Comparison of ENCODE assay signal across 10 cellular contexts in the genomic region with DNA sequence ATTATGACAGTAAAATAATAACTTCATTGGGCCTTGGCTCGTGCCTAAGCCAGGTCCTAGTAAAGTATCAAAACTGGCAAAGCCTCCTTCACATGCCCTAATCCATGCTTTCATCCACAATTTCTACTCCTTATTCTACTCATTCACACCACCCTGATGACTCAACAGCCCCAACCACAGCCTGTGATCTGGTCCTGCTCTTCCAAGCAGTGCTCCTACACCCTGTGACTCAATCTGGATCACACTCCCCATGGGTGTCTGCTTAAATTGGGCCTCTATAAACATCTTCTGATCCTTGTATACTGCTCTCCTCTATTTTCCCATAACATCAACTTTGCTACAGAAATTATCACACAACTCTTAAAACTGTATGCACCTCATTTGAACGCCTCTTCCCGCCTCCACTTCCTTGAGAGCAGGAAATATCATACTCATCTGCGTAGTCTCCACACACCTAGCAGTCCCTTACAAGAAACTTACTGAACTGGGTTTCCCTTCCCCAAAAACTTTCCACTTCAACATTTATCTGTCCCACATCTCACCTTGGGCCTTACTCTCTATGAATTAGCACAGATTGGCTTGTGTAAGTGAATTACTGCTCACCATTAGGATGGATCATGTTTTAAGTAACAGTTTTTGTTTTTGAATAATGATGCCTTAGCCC. TPM values are rescaled to one million over a fixed set of nuclear protein-coding genes. Genes with fewer than 3 reads are reported as not detected.
A peak's percentile ranks its signal among the peaks of the same experiment; 100 is the strongest.
DNase-seq lines count a peak whose midpoint lies in the region; ATAC-seq and TF ChIP-seq lines count a peak whose summit lies in the region.
"Had no signal": no experiment of that assay in that cellular context is flagged by ENCODE, and none has a peak within 500 bp of the region (broad histone marks: within the 10 kb centered on the region; RNA-seq: fewer than 3 reads in every experiment).

No MANE protein-coding gene starts in this region.

- no peak overlapping the region for H3K9ac ChIP-seq in endodermal cell (ENCODE audit: extremely low read depth, low read length, poor library complexity, severe bottlenecking)

- H3K36me3 ChIP-seq in endodermal cell (ENCODE audit: control insufficient read depth, insufficient read depth, low read length): peaks cover 89% of the 10 kb centered on the region
- peaks cover 21% of the 10 kb centered on the region for H3K36me3 ChIP-seq in H7 (replicated peaks; ENCODE audit: control insufficient read depth, insufficient read depth, low read length)

- ATAC-seq in stimulated activated naive B cell treated with anti-CD40 and anti-IgM and Interleukin-4, amounts not matched to agents 10 μg/mL and 1 μg/mL and 100 μg/mL, for 72 hours (replicated peaks): peak; percentile 86 to 91
- no peak for ATAC-seq in left ventricle myocardium superior

- H3K27me3 ChIP-seq in endodermal cell (ENCODE audit: control insufficient read depth, insufficient read depth, low read length, poor library complexity, severe bottlenecking): no peaks in the 10 kb centered on the region
- H3K27me3 ChIP-seq in H7 (ENCODE audit: control insufficient read depth, insufficient read depth, low read length): no peaks in the 10 kb centered on the region
- H3K27me3 ChIP-seq: BE2C had no signal

- H3K9me3 Mint-ChIP-seq in endodermal cell: no peaks in the 10 kb centered on the region
- H3K9me3 Mint-ChIP-seq in stimulated activated naive B cell treated with anti-CD40 and anti-IgM and Interleukin-4, amounts not matched to agents 10 μg/mL and 1 μg/mL and 100 μg/mL, for 72 hours: no peaks in the 10 kb centered on the region

- DNase-seq in activated naive CD4-positive, alpha-beta T cell treated with Interleukin-2 at 50 U/mL for 16 hours: peak; percentile 15
- no peak for DNase-seq in activated naive CD4-positive, alpha-beta T cell (lab: John Stamatoyannopoulos, UW)
- DNase-seq in LHCN-M2 (ENCODE audit: low read depth) (peak; percentile 79), endodermal cell (peak; percentile 50), cerebellar nuclear complex (lab: John Stamatoyannopoulos, UW) (no peak), H7 (no peak), left ventricle myocardium superior (no peak)
- no peak for DNase-seq in stimulated activated naive B cell treated with anti-CD40 and anti-IgM and Interleukin-4, amounts not matched to agents 10 μg/mL and 1 μg/mL and 100 μg/mL, for 72 hours
- DNase-seq: BE2C, NCI-H1105 treated with DMSO at 0.1 percent for 48 hours had no signal

- TF ChIP-seq CTCF in endodermal cell (conservative IDR thresholded peaks at IDR 0.05): no peak

- intact Hi-C loops in left ventricle myocardium superior (cut with micrococcal nuclease): no loop called here

- no peaks in the 10 kb centered on the region for H3K27me3 Mint-ChIP-seq in endodermal cell (ENCODE audit: insufficient read depth)
- no peaks in the 10 kb centered on the region for H3K27me3 Mint-ChIP-seq in stimulated activated naive B cell treated with anti-CD40 and anti-IgM and Interleukin-4, amounts not matched to agents 10 μg/mL and 1 μg/mL and 100 μg/mL, for 72 hours

- no peaks in the 10 kb centered on the region for H3K4me1 ChIP-seq in endodermal cell (ENCODE audit: control insufficient read depth, insufficient read depth, low read length)
- H3K4me1 ChIP-seq: BE2C had no signal

- H3K4me3 ChIP-seq in endodermal cell (ENCODE audit: low read length): no peak overlapping the region
- H3K4me3 ChIP-seq in H7 (ENCODE audit: insufficient read depth, low read depth, low read length): no peak overlapping the region

- H3K27ac ChIP-seq in endodermal cell (ENCODE audit: low read depth, low read length): no peak overlapping the region

- H3K27ac Mint-ChIP-seq in endodermal cell: no peak overlapping the region
- H3K27ac Mint-ChIP-seq in stimulated activated naive B cell treated with anti-CD40 and anti-IgM and Interleukin-4, amounts not matched to agents 10 μg/mL and 1 μg/mL and 100 μg/mL, for 72 hours: peak overlapping the region; percentile 27

- H3K4me1 Mint-ChIP-seq in endodermal cell: peaks cover 6% of the 10 kb centered on the region
- H3K4me1 Mint-ChIP-seq in stimulated activated naive B cell treated with anti-CD40 and anti-IgM and Interleukin-4, amounts not matched to agents 10 μg/mL and 1 μg/mL and 100 μg/mL, for 72 hours: peaks cover 6 to 9% of the 10 kb centered on the region in 2 donors

- no peak overlapping the region for H3K4me3 Mint-ChIP-seq in endodermal cell
- no peak overlapping the region for H3K4me3 Mint-ChIP-seq in stimulated activated naive B cell treated with anti-CD40 and anti-IgM and Interleukin-4, amounts not matched to agents 10 μg/mL and 1 μg/mL and 100 μg/mL, for 72 hours

- peaks cover 52% of the 10 kb centered on the region for H3K36me3 Mint-ChIP-seq in endodermal cell (ENCODE audit: low read depth)
- peaks cover 14 to 30% of the 10 kb centered on the region in 2 donors for H3K36me3 Mint-ChIP-seq in stimulated activated naive B cell treated with anti-CD40 and anti-IgM and Interleukin-4, amounts not matched to agents 10 μg/mL and 1 μg/mL and 100 μg/mL, for 72 hours

- WGBS in endodermal cell (ENCODE audit: insufficient coverage in 1 of 2, insufficient read length in 1 of 2), 2 experiments: 93 to 100% methylated on average over 4 of the region's 4 CpGs

- H3K9me3 ChIP-seq in endodermal cell (ENCODE audit: control insufficient read depth, low read length): no peaks in the 10 kb centered on the region
- H3K9me3 ChIP-seq: BE2C had no signal

RNA-seq across cellular contexts. Expression of gene GTF3C3, which starts 15.9 kb away (rescaled TPM):
- total RNA-seq in LHCN-M2 (2014; rRNA removed) (13.5 and 16.0 TPM in 2 replicates), endodermal cell (10 to 100 TPM; 55.1 to 75.2 TPM), left ventricle myocardium superior (24.3 TPM)
- polyA plus RNA-seq in LHCN-M2 (2012): 5.0 TPM
- 44.6 TPM for polyA plus RNA-seq in endodermal cell (2013, experiment 1 of 2)
- polyA plus RNA-seq in endodermal cell (2013, experiment 2 of 2): 39.5 TPM
- total RNA-seq in H7 (2014; rRNA removed; shearing (Covaris generic)): 42.6 and 59.6 TPM in 2 replicates

RNA-seq across cellular contexts. Expression of gene C2orf66, which starts 25.6 kb away (rescaled TPM):
- 0.32 TPM in 1 of 2 replicates, not detected in the other for total RNA-seq in LHCN-M2 (2014; rRNA removed)
- polyA plus RNA-seq in LHCN-M2 (2012): 0.04 TPM
- total RNA-seq in endodermal cell: under 1 TPM; 0.15 to 0.20 TPM
- 0.21 TPM for polyA plus RNA-seq in endodermal cell (2013, experiment 1 of 2)
- polyA plus RNA-seq in endodermal cell (2013, experiment 2 of 2): 0.17 TPM
- not detected in 2 replicates for total RNA-seq in H7 (2014; rRNA removed; shearing (Covaris generic))
- total RNA-seq in left ventricle myocardium superior: not detected

Comparison
In these comparisons a context has a peak if more than half of its experiments do, and no peak if none do; other contexts are left out.
1. DNase-seq: peak in activated naive CD4-positive, alpha-beta T cell treated with Interleukin-2 at 50 U/mL for 16 hours (single experiment), LHCN-M2 (single experiment) and endodermal cell (single experiment); none in activated naive CD4-positive, alpha-beta T cell (0 of 4), stimulated activated naive B cell treated with anti-CD40 and anti-IgM and Interleukin-4, amounts not matched to agents 10 μg/mL and 1 μg/mL and 100 μg/mL, for 72 hours (single experiment), cerebellar nuclear complex (0 of 2), H7 (single experiment) and left ventricle myocardium superior (single experiment).